ENCODE assay signal across 11 cellular contexts in genomic region chr15:65532738-65533051, GRCh38. TPM values are rescaled to one million over a fixed set of nuclear protein-coding genes. Genes with fewer than 3 reads are reported as not detected.
DNase-seq lines count a peak whose midpoint lies in the region; TF ChIP-seq lines count a peak whose summit lies in the region.
"Had no signal": no experiment of that assay in that cellular context is flagged by ENCODE, and none has a peak within 500 bp of the region (broad histone marks: within the 10 kb centered on the region; RNA-seq: fewer than 3 reads in every experiment).

No MANE protein-coding gene starts in this region.

- no peaks in the 10 kb centered on the region for H3K4me1 ChIP-seq in CD8-positive, alpha-beta memory T cell (ENCODE audit: insufficient read depth, low read length)
- H3K4me1 ChIP-seq in mucosa of stomach (ENCODE audit: control insufficient read depth, insufficient read depth, low read length): peaks cover 36% of the 10 kb centered on the region
- peaks cover 8 to 37% (median 24%) of the 10 kb centered on the region in 6 donors for H3K4me1 ChIP-seq in spleen

- H3K4me1 Mint-ChIP-seq in CD8-positive, alpha-beta memory T cell: peaks cover 30 to 54% (median 39%) of the 10 kb centered on the region in 3 donors
- H3K4me1 Mint-ChIP-seq in brain: peaks cover 62% of the 10 kb centered on the region

- TF ChIP-seq POLR2A in spleen (IDR thresholded peaks at IDR 0.05): no peak

- 76 to 80% (median 79%) methylated on average over 1 of the region's 1 CpG for WGBS in spleen, 5 donors

- no peak overlapping the region for H3K9ac ChIP-seq in mucosa of stomach (ENCODE audit: low read length)

- H3K9me3 Mint-ChIP-seq in CD8-positive, alpha-beta memory T cell: no peaks in the 10 kb centered on the region
- no peaks in the 10 kb centered on the region for H3K9me3 Mint-ChIP-seq in brain
- H3K9me3 Mint-ChIP-seq: naive thymus-derived CD4-positive, alpha-beta T cell had no signal

- no peaks in the 10 kb centered on the region for H3K9me3 ChIP-seq in CD8-positive, alpha-beta memory T cell (ENCODE audit: low read length)
- H3K9me3 ChIP-seq in mucosa of stomach (ENCODE audit: control insufficient read depth, low read length): no peaks in the 10 kb centered on the region
- H3K9me3 ChIP-seq in spleen: no peaks in the 10 kb centered on the region

- H3K4me3 Mint-ChIP-seq in CD8-positive, alpha-beta memory T cell: peak overlapping the region in 5 of 7 donors; percentile 7 to 87 (median 32)
- H3K4me3 Mint-ChIP-seq in brain: peak overlapping the region; percentile 67 to 84 (median 74)

- H3K27ac Mint-ChIP-seq in CD8-positive, alpha-beta memory T cell: no peak overlapping the region
- H3K27ac Mint-ChIP-seq in brain: peak overlapping the region; percentile 17 to 92 (median 75)

- no peak overlapping the region for H3K4me3 ChIP-seq in CD8-positive, alpha-beta memory T cell (ENCODE audit: low read length)
- H3K4me3 ChIP-seq in LNCaP clone FGC (ENCODE audit: low read depth, low read length) (peak overlapping the region; percentile 50), mucosa of stomach (ENCODE audit: low read length) (peak overlapping the region; percentile 1), spleen (no peak overlapping the region)

- H3K36me3 ChIP-seq in CD8-positive, alpha-beta memory T cell (ENCODE audit: insufficient read depth, low read length): no peaks in the 10 kb centered on the region
- H3K36me3 ChIP-seq in mucosa of stomach (ENCODE audit: control insufficient read depth, insufficient read depth, low read length) (no peaks in the 10 kb centered on the region), spleen (peaks cover 0 to 4% (median 0%) of the 10 kb centered on the region in 6 donors)

- no peaks in the 10 kb centered on the region for H3K27me3 Mint-ChIP-seq in CD8-positive, alpha-beta memory T cell
- H3K27me3 Mint-ChIP-seq in brain: no peaks in the 10 kb centered on the region
- H3K27me3 Mint-ChIP-seq: naive thymus-derived CD4-positive, alpha-beta T cell had no signal

- DNase-seq in CD8-positive, alpha-beta memory T cell: no peak
- no peak for DNase-seq in LNCaP clone FGC (ENCODE audit: low read depth)
- no peak for DNase-seq in AG20443 (ENCODE audit: low spot score)
- DNase-seq in spleen: no peak
- DNase-seq in NCI-H2029 treated with DMSO at 0.1 percent for 48 hours (lab: John Stamatoyannopoulos, UW): no peak
- no peak for DNase-seq in DMS79 (lab: John Stamatoyannopoulos, UW)
- DNase-seq: activated effector memory CD4-positive, alpha-beta T cell treated with anti-CD3 and anti-CD28 coated beads, Interleukin-2, amount 50 U/mL, for 16 hours; naive thymus-derived CD4-positive, alpha-beta T cell; NCI-H1436 had no signal

- POLR2A ChIA-PET in CD8-positive, alpha-beta memory T cell (lab: Charles Lee): no interaction called here

- intact Hi-C loops in spleen (cut with DNase I; ENCODE audit: low total_unique reads): no loop called here

- H3K27me3 ChIP-seq in CD8-positive, alpha-beta memory T cell (ENCODE audit: insufficient read depth, low read length, poor library complexity, severe bottlenecking): no peaks in the 10 kb centered on the region
- H3K27me3 ChIP-seq in mucosa of stomach (ENCODE audit: control insufficient read depth, insufficient read depth, low read length): no peaks in the 10 kb centered on the region
- no peaks in the 10 kb centered on the region for H3K27me3 ChIP-seq in spleen (replicated peaks in 1 of 7)

- CTCF ChIA-PET in CD8-positive, alpha-beta memory T cell (lab: Charles Lee): no interaction called here

- H3K27ac ChIP-seq in CD8-positive, alpha-beta memory T cell (ENCODE audit: low read depth, low read length): no peak overlapping the region
- no peak overlapping the region for H3K27ac ChIP-seq in spleen

- TF ChIP-seq CTCF in LNCaP clone FGC (IDR thresholded peaks at IDR 0.05; ENCODE audit: control insufficient read depth, extremely low read depth, insufficient read depth) (no peak), brain (conservative IDR thresholded peaks at IDR 0.05) (no peak), spleen (IDR thresholded peaks at IDR 0.05 in 8 of 11, conservative IDR thresholded peaks at IDR 0.05 in 3 of 11) (no peak)

- H3K36me3 Mint-ChIP-seq in CD8-positive, alpha-beta memory T cell: peaks cover 0 to 4% (median 3%) of the 10 kb centered on the region in 3 donors
- peaks cover 32% of the 10 kb centered on the region for H3K36me3 Mint-ChIP-seq in brain

RNA-seq across cellular contexts. Expression of gene HACD3, which starts 2.4 kb away (rescaled TPM):
- 10 to 100 TPM; 46.1 to 51.4 TPM for total RNA-seq in CD8-positive, alpha-beta memory T cell
- 40.3 TPM for polyA plus RNA-seq in CD8-positive, alpha-beta memory T cell
- polyA plus RNA-seq in brain (ENCODE audit: insufficient read depth, low read depth, low replicate concordance): 97.9 TPM
- total RNA-seq in spleen: 10 to 100 TPM; 23.0 to 47.4 (median 29.5) TPM
- 10 to 100 TPM in 1 of 3 donors, 1 to 10 TPM in 2; 5.5 to 13.2 (median 10.0) TPM for polyA plus RNA-seq in spleen

RNA-seq across cellular contexts. Expression of gene DPP8, which starts 15.2 kb away (rescaled TPM):
- total RNA-seq in CD8-positive, alpha-beta memory T cell: 10 to 100 TPM; 31.1 to 33.8 TPM
- 52.9 TPM for polyA plus RNA-seq in CD8-positive, alpha-beta memory T cell
- polyA plus RNA-seq in brain (ENCODE audit: insufficient read depth, low read depth, low replicate concordance) (6.1 TPM), spleen (10 to 100 TPM in 1 of 3 donors, 1 to 10 TPM in 2; 6.0 to 12.8 (median 6.8) TPM)
- 10 to 100 TPM; 40.1 to 74.6 (median 55.9) TPM for total RNA-seq in spleen

Comparison
In these comparisons a context has a peak if more than half of its experiments do, and no peak if none do; other contexts are left out.
1. H3K4me3 ChIP-seq: peak in LNCaP clone FGC (single experiment) and mucosa of stomach (single experiment); none in CD8-positive, alpha-beta memory T cell (single experiment) and spleen (0 of 8).
2. H3K27ac Mint-ChIP-seq: peak in brain (5 of 5); none in CD8-positive, alpha-beta memory T cell (0 of 8).